In genomic region chr1:180310095-180310494, GRCh38 we compare ENCODE assay signal across 17 cellular contexts.
DNase-seq lines count a peak whose midpoint lies in the region; ATAC-seq and TF ChIP-seq lines count a peak whose summit lies in the region.
"Had no signal": no experiment of that assay in that cellular context is flagged by ENCODE, and none has a peak within 500 bp of the region (broad histone marks: within the 10 kb centered on the region; RNA-seq: fewer than 3 reads in every experiment).

No MANE protein-coding gene starts in this region.

- H3K36me3 ChIP-seq in RWPE2 (ENCODE audit: low read depth) = peaks cover 23% of the 10 kb centered on the region

- TF ChIP-seq CTCF in RWPE2 (IDR thresholded peaks at IDR 0.05; ENCODE audit: poor library complexity, severe bottlenecking) = no peak

- H3K4me3 ChIP-seq in RWPE2 (ENCODE audit: severe bottlenecking) = no peak overlapping the region
- H3K4me3 ChIP-seq: testis had no signal

- DNase-seq in HT1080 (ENCODE audit: low read depth) (peak; percentile 7), RWPE2 (ENCODE audit: low spot score) (no peak), fibroblast of peridontal ligament (ENCODE audit: extremely low read depth) (peak; percentile 29), renal cortical epithelial cell (ENCODE audit: low read depth) (peak; percentile 84), NCI-H187 (lab: John Stamatoyannopoulos, UW) (no peak), NCI-H1417 treated with DMSO at 0.1 percent for 48 hours (lab: John Stamatoyannopoulos, UW) (no peak)
- DNase-seq in activated CD4-positive, alpha-beta T cell treated with anti-CD3 and anti-CD28 coated beads, Interleukin-2, amount 50 U/mL, for 4 hours = no peak
- DNase-seq: activated CD4-positive, alpha-beta T cell treated with anti-CD3 and anti-CD28 coated beads, Interleukin-2, amount 50 U/mL, for 1 hour; CD8-positive, alpha-beta memory T cell; effector memory CD8-positive, alpha-beta T cell; H9; NCI-H1048; NCI-H446; stimulated activated CD4-positive, alpha-beta T cell treated with anti-CD3 and anti-CD28 coated beads, Interleukin-12 subunit alpha, Interleukin-12 subunit beta, amount 100 ng/mL, for 4 hours; testis had no signal

- no peaks in the 10 kb centered on the region for H3K9me3 ChIP-seq in RWPE2 (ENCODE audit: severe bottlenecking)
- H3K9me3 ChIP-seq: testis had no signal

- no peaks in the 10 kb centered on the region for H3K4me1 ChIP-seq in RWPE2 (ENCODE audit: insufficient read depth, poor library complexity, severe bottlenecking)
- H3K4me1 ChIP-seq: testis had no signal

- no peaks in the 10 kb centered on the region for H3K27me3 ChIP-seq in RWPE2 (ENCODE audit: insufficient read depth, poor library complexity, severe bottlenecking)
- H3K27me3 ChIP-seq: testis had no signal

- ATAC-seq in RWPE2 (ENCODE audit: low read depth) = peak; percentile 23; the same call in 1 of the 3 replicates
- ATAC-seq: activated T-helper 17 cell treated with anti-CD3 and anti-CD28 coated beads, Interleukin-2, amount 50 U/mL, for 72 hours; effector memory CD8-positive, alpha-beta T cell; Right ventricle myocardium inferior had no signal

- H3K27ac ChIP-seq in RWPE2 (ENCODE audit: poor library complexity, severe bottlenecking) = no peak overlapping the region
- H3K27ac ChIP-seq: testis had no signal

Comparison
In these comparisons a context has a peak if more than half of its experiments do, and no peak if none do; other contexts are left out.
1. DNase-seq: peak in HT1080 (single experiment), fibroblast of peridontal ligament (single experiment) and renal cortical epithelial cell (single experiment); none in RWPE2 (single experiment), activated CD4-positive, alpha-beta T cell treated with anti-CD3 and anti-CD28 coated beads, Interleukin-2, amount 50 U/mL, for 4 hours (0 of 2), NCI-H187 (0 of 2) and NCI-H1417 treated with DMSO at 0.1 percent for 48 hours (single experiment).